In the genomic region with DNA sequence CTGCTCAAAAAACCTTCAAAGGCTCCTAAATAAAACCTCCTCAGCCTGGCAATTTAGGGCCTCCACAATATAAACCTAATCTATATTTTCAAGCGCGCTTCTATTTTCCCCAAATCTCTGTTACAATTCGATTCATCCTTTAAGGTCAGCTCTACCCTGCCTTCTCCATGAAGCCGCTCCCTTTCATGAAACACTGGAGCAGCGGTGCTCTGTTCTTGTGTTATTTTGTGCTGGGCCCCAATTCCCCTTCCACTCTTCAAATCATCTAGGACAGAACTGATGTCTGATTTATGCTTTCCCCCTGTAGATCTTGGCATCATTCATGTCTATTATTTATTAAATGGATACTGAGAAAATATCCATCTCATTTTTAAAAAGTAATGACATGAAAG, we compare ENCODE assay signal across 17 cellular contexts. TPM values are rescaled to one million over a fixed set of nuclear protein-coding genes. Genes with fewer than 3 reads are reported as not detected.
DNase-seq lines count a peak whose midpoint lies in the region; ATAC-seq, FAIRE-seq and TF ChIP-seq lines count a peak whose summit lies in the region.
"Had no signal": no experiment of that assay in that cellular context is flagged by ENCODE, and none has a peak within 500 bp of the region (broad histone marks: within the 10 kb centered on the region; RNA-seq: fewer than 3 reads in every experiment).

No MANE protein-coding gene starts in this region.

- H3K27ac Mint-ChIP-seq in nephron: peak overlapping the region; percentile 43 to 87 (median 56)
- H3K27ac Mint-ChIP-seq in activated CD8-positive, alpha-beta T cell treated with anti-CD3 and anti-CD28 coated beads for 36 hours: no peak overlapping the region
- no peak overlapping the region for H3K27ac Mint-ChIP-seq in T-cell
- H3K27ac Mint-ChIP-seq: CD4-positive, CD25-positive, alpha-beta regulatory T cell; immature natural killer cell had no signal

- H3K9ac ChIP-seq in endothelial cell of umbilical vein (replicated peaks; ENCODE audit: extremely low read depth, insufficient read depth, low read length): no peak overlapping the region

- H3K9me3 Mint-ChIP-seq in nephron (no peaks in the 10 kb centered on the region), T-cell (no peaks in the 10 kb centered on the region)
- no peaks in the 10 kb centered on the region for H3K9me3 Mint-ChIP-seq in activated CD8-positive, alpha-beta T cell treated with anti-CD3 and anti-CD28 coated beads for 36 hours
- H3K9me3 Mint-ChIP-seq: immature natural killer cell had no signal

- H3K4me3 Mint-ChIP-seq in nephron (no peak overlapping the region), T-cell (no peak overlapping the region)
- H3K4me3 Mint-ChIP-seq in activated CD8-positive, alpha-beta T cell treated with anti-CD3 and anti-CD28 coated beads for 36 hours: no peak overlapping the region
- H3K4me3 Mint-ChIP-seq: CD4-positive, CD25-positive, alpha-beta regulatory T cell; immature natural killer cell had no signal

- no peak for TF ChIP-seq CTCF in RWPE2 (IDR thresholded peaks at IDR 0.05; ENCODE audit: poor library complexity, severe bottlenecking)
- no peak for TF ChIP-seq CTCF in endothelial cell of umbilical vein (IDR thresholded peaks at IDR 0.05; ENCODE audit: extremely low read depth in 1 of 2, insufficient read depth in 1 of 2, low read depth in 1 of 2, low read length in 2 of 2)
- TF ChIP-seq CTCF in nephron (IDR thresholded peaks at IDR 0.05; ENCODE audit: unreplicated experiment in 3 of 3): no peak
- TF ChIP-seq CTCF in activated CD8-positive, alpha-beta T cell treated with anti-CD3 and anti-CD28 coated beads for 36 hours (IDR thresholded peaks at IDR 0.05): no peak

- no peaks in the 10 kb centered on the region for H3K27me3 Mint-ChIP-seq in nephron (ENCODE audit: low read depth)
- H3K27me3 Mint-ChIP-seq in activated CD8-positive, alpha-beta T cell treated with anti-CD3 and anti-CD28 coated beads for 36 hours: peaks cover 26% of the 10 kb centered on the region
- H3K27me3 Mint-ChIP-seq in T-cell: peaks cover 16 to 36% of the 10 kb centered on the region in 2 donors

- intact Hi-C loops in endothelial cell of umbilical vein (cut with micrococcal nuclease): loop anchor here (5.0 kb wide), 1 partner anchor 218 kb away; no protein-coding TSS in a partner anchor
- intact Hi-C loops in activated CD8-positive, alpha-beta T cell treated with anti-CD3 and anti-CD28 coated beads for 36 hours (cut with micrococcal nuclease): loop anchor here (5.0 kb wide), 1 partner anchor 328 kb away; no protein-coding TSS in a partner anchor

- no TSS peak for BruUV-seq in endothelial cell of umbilical vein (replicated peaks; lab: Mats Ljungman, UMichigan)

- H3K9me1 ChIP-seq in endothelial cell of umbilical vein (replicated peaks; ENCODE audit: control insufficient read depth, extremely low read depth, insufficient read depth, low read length): no peaks in the 10 kb centered on the region

- H3K27ac ChIP-seq in RWPE2 (ENCODE audit: poor library complexity, severe bottlenecking): peak overlapping the region; percentile 99
- H3K27ac ChIP-seq in endothelial cell of umbilical vein (ENCODE audit: insufficient read depth, low read depth, low read length): peak overlapping the region; percentile 40
- H3K27ac ChIP-seq in temporal lobe (ENCODE audit: low read depth, low read length): peak overlapping the region; percentile 31
- H3K27ac ChIP-seq: Peyer's patch had no signal

- H3K36me3 ChIP-seq in RWPE2 (ENCODE audit: low read depth) (peaks cover 100% of the 10 kb centered on the region), endothelial cell of umbilical vein (ENCODE audit: control insufficient read depth in 2 of 2, extremely low read depth in 1 of 2, insufficient read depth in 2 of 2, low read length in 2 of 2) (peaks cover 3 to 5% of the 10 kb centered on the region in 2 experiments)

- H3K4me1 Mint-ChIP-seq in nephron: peaks cover 52% of the 10 kb centered on the region
- peaks cover 7% of the 10 kb centered on the region for H3K4me1 Mint-ChIP-seq in activated CD8-positive, alpha-beta T cell treated with anti-CD3 and anti-CD28 coated beads for 36 hours (ENCODE audit: low read depth)
- peaks cover 0 to 7% (median 2%) of the 10 kb centered on the region in 3 donors for H3K4me1 Mint-ChIP-seq in T-cell
- H3K4me1 Mint-ChIP-seq: immature natural killer cell had no signal

- ATAC-seq in RWPE2 (ENCODE audit: low read depth) (no peak), T-cell (replicated peaks in 1 of 4) (no peak)
- ATAC-seq in activated CD8-positive, alpha-beta T cell treated with anti-CD3 and anti-CD28 coated beads for 36 hours: no peak

- H3K4me1 ChIP-seq in RWPE2 (ENCODE audit: insufficient read depth, poor library complexity, severe bottlenecking): peaks cover 70% of the 10 kb centered on the region
- peaks cover 87% of the 10 kb centered on the region for H3K4me1 ChIP-seq in endothelial cell of umbilical vein (ENCODE audit: control insufficient read depth, extremely low read depth, insufficient read depth, low read length)

- FAIRE-seq in endothelial cell of umbilical vein (lab: Jason Lieb, UNC): no peak
- FAIRE-seq: bronchial epithelial cell had no signal

- TF ChIP-seq POLR2A in endothelial cell of umbilical vein (IDR thresholded peaks at IDR 0.05; ENCODE audit: low read depth, low read length): no peak

- no peak for DNase-seq in RWPE2 (ENCODE audit: low spot score)
- DNase-seq in endothelial cell of umbilical vein (ENCODE audit: low read depth, low spot score): no peak
- no peak for DNase-seq in activated CD8-positive, alpha-beta T cell treated with anti-CD3 and anti-CD28 coated beads for 36 hours
- DNase-seq in DMS79 treated with DMSO at 0.1 percent for 48 hours (lab: John Stamatoyannopoulos, UW): no peak
- DNase-seq in MV-4-11 (lab: John Stamatoyannopoulos, UW): no peak
- DNase-seq in T-cell: no peak
- DNase-seq: activated CD4-positive, alpha-beta T cell treated with anti-CD3 and anti-CD28 coated beads, Interleukin-2, amount 50 U/mL, for 1 hour; CD4-positive, CD25-positive, alpha-beta regulatory T cell; HCEC 1CT; immature natural killer cell; NCI-H1048; NCI-H345; Peyer's patch; stimulated activated CD4-positive, alpha-beta T cell treated with anti-CD3 and anti-CD28 coated beads, Interleukin-1b, Interleukin-23, amount 100 ng/mL, for 48 hours had no signal

- no peak overlapping the region for H2AFZ ChIP-seq in endothelial cell of umbilical vein (ENCODE audit: low read depth, low read length)

- dilution Hi-C loops in endothelial cell of umbilical vein (cut with MboI; ENCODE audit: extremely low pct_ligation_motif_present, low sequenced_read_pairs): loop anchor here (10.0 kb wide), 1 partner anchor 296 kb away; the partner anchor contains the start of gene SLC45A1

- POLR2A ChIA-PET in endothelial cell of umbilical vein (lab: Charles Lee): interaction anchor here (0.6 to 1.6 kb wide), 2 partner anchors 9 to 275 kb away, joined by 3 read pairs; no protein-coding TSS in a partner anchor
- POLR2A ChIA-PET in activated CD8-positive, alpha-beta T cell treated with anti-CD3 and anti-CD28 coated beads for 36 hours (lab: Charles Lee): no interaction called here
- POLR2A ChIA-PET in T-cell (lab: Charles Lee): no interaction called here

- no peak overlapping the region for H3K4me2 ChIP-seq in endothelial cell of umbilical vein (ENCODE audit: insufficient read depth, low read length)

- H3K9me3 ChIP-seq in RWPE2 (ENCODE audit: severe bottlenecking): no peaks in the 10 kb centered on the region
- H3K9me3 ChIP-seq in endothelial cell of umbilical vein (replicated peaks; ENCODE audit: control insufficient read depth, insufficient read depth, low read length): no peaks in the 10 kb centered on the region
- H3K9me3 ChIP-seq: Peyer's patch had no signal

- no peak overlapping the region for H3K4me3 ChIP-seq in RWPE2 (ENCODE audit: severe bottlenecking)
- H3K4me3 ChIP-seq in endothelial cell of umbilical vein (replicated peaks in 1 of 3; ENCODE audit: insufficient read depth in 1 of 3, low read depth in 1 of 3, low read length in 3 of 3): no peak overlapping the region

- no peaks in the 10 kb centered on the region for H3K27me3 ChIP-seq in RWPE2 (ENCODE audit: insufficient read depth, poor library complexity, severe bottlenecking)
- no peaks in the 10 kb centered on the region for H3K27me3 ChIP-seq in endothelial cell of umbilical vein (ENCODE audit: control insufficient read depth in 2 of 2, insufficient read depth in 2 of 2, low read length in 2 of 2)
- H3K27me3 ChIP-seq: Peyer's patch had no signal

- peaks cover 2% of the 10 kb centered on the region for H4K20me1 ChIP-seq in endothelial cell of umbilical vein (replicated peaks; ENCODE audit: control insufficient read depth, extremely low read depth, insufficient read depth, low read length)

- CTCF ChIA-PET in endothelial cell of umbilical vein (lab: Charles Lee): interaction anchor here (0.7 to 10.4 kb wide), 7 partner anchors 12 to 330 kb away, joined by 3 to 396 read pairs (median 3); no protein-coding TSS in a partner anchor
- CTCF ChIA-PET in activated CD8-positive, alpha-beta T cell treated with anti-CD3 and anti-CD28 coated beads for 36 hours (lab: Charles Lee): interaction anchor here (1.1 to 10.2 kb wide), 4 partner anchors 9 to 330 kb away, joined by 3 to 120 read pairs (median 14); no protein-coding TSS in a partner anchor
- CTCF ChIA-PET in T-cell (lab: Charles Lee): interaction anchor here (0.6 to 3.0 kb wide), 4 partner anchors 11 to 707 kb away, joined by 3 to 12 read pairs (median 5); no protein-coding TSS in a partner anchor

- peaks cover 4% of the 10 kb centered on the region for H3K36me3 Mint-ChIP-seq in nephron (ENCODE audit: low read depth)
- no peaks in the 10 kb centered on the region for H3K36me3 Mint-ChIP-seq in activated CD8-positive, alpha-beta T cell treated with anti-CD3 and anti-CD28 coated beads for 36 hours (ENCODE audit: low read depth)
- no peaks in the 10 kb centered on the region for H3K36me3 Mint-ChIP-seq in T-cell
- H3K36me3 Mint-ChIP-seq: immature natural killer cell had no signal

- H3K79me2 ChIP-seq in endothelial cell of umbilical vein (ENCODE audit: control insufficient read depth, insufficient read depth, low read length): peaks cover 94% of the 10 kb centered on the region

RNA-seq across cellular contexts. Expression of gene ERRFI1, which starts 6.9 kb away (rescaled TPM):
- total RNA-seq in endothelial cell of umbilical vein: 28.1 and 31.2 TPM in 2 replicates
- 28.5 and 32.0 TPM in 2 replicates for polyA plus RNA-seq in endothelial cell of umbilical vein
- 32.7 and 37.9 TPM in 2 replicates for polyA plus RNA-seq in endothelial cell of umbilical vein (2011; cell fraction: cytosol; rRNA removed)
- 77.0 and 97.1 TPM in 2 replicates for polyA plus RNA-seq in endothelial cell of umbilical vein (2011; cell fraction: nucleus; rRNA removed)
- polyA plus RNA-seq in endothelial cell of umbilical vein (2012): 37.1 and 37.2 TPM in 2 replicates
- polyA minus RNA-seq in endothelial cell of umbilical vein: 21.9 and 24.0 TPM in 2 replicates
- polyA minus RNA-seq in endothelial cell of umbilical vein (2011; cell fraction: cytosol; rRNA and poly(A)+ RNA removed): 6.7 TPM
- 41.6 and 74.4 TPM in 2 replicates for polyA minus RNA-seq in endothelial cell of umbilical vein (2011; cell fraction: nucleus; rRNA and poly(A)+ RNA removed)
- 10.3 TPM for total RNA-seq in temporal lobe
- total RNA-seq in activated CD8-positive, alpha-beta T cell treated with anti-CD3 and anti-CD28 coated beads for 36 hours: 1 to 10 TPM; 1.6 to 2.2 TPM
- 1 to 10 TPM; 1.5 to 3.8 (median 2.2) TPM for total RNA-seq in T-cell

RNA-seq across cellular contexts. Expression of gene PARK7, which starts 57.7 kb away (rescaled TPM):
- 289 and 294 TPM in 2 replicates for total RNA-seq in endothelial cell of umbilical vein
- 150 and 203 TPM in 2 replicates for polyA plus RNA-seq in endothelial cell of umbilical vein
- polyA plus RNA-seq in endothelial cell of umbilical vein (2011; cell fraction: cytosol; rRNA removed): 303 and 333 TPM in 2 replicates
- 105 and 149 TPM in 2 replicates for polyA plus RNA-seq in endothelial cell of umbilical vein (2011; cell fraction: nucleus; rRNA removed)
- 348 and 439 TPM in 2 replicates for polyA plus RNA-seq in endothelial cell of umbilical vein (2012)
- 70.4 and 105 TPM in 2 replicates for polyA minus RNA-seq in endothelial cell of umbilical vein
- 71.3 TPM for polyA minus RNA-seq in endothelial cell of umbilical vein (2011; cell fraction: cytosol; rRNA and poly(A)+ RNA removed)
- 22.5 and 25.2 TPM in 2 replicates for polyA minus RNA-seq in endothelial cell of umbilical vein (2011; cell fraction: nucleus; rRNA and poly(A)+ RNA removed)
- total RNA-seq in temporal lobe: 108 TPM
- total RNA-seq in activated CD8-positive, alpha-beta T cell treated with anti-CD3 and anti-CD28 coated beads for 36 hours: 100 to 1,000 TPM; 539 to 552 TPM
- total RNA-seq in T-cell: 100 to 1,000 TPM; 103 to 125 (median 116) TPM

Comparison
In these comparisons a context has a peak if more than half of its experiments do, and no peak if none do; other contexts are left out.
1. H3K27ac ChIP-seq: peak in every context shown above with its lines; median percentile 99 in RWPE2; 40 in endothelial cell of umbilical vein; 31 in temporal lobe.
2. H3K27ac Mint-ChIP-seq: peak in nephron (3 of 3); none in activated CD8-positive, alpha-beta T cell treated with anti-CD3 and anti-CD28 coated beads for 36 hours (single experiment) and T-cell (0 of 2).